Comparison of ENCODE assay signal across 8 cellular contexts in genomic region chr2:148021059-148021985, GRCh38. TPM values are rescaled to one million over a fixed set of nuclear protein-coding genes. Genes with fewer than 3 reads are reported as not detected.
A peak's percentile ranks its signal among the peaks of the same experiment; 100 is the strongest.
DNase-seq lines count a peak whose midpoint lies in the region; ATAC-seq, FAIRE-seq and TF ChIP-seq lines count a peak whose summit lies in the region.

TSS of gene MBD5 (plus strand) at chr2:148021091.

- H3K4me2 ChIP-seq in SK-N-SH (peak within 1 kb of the TSS; percentile 85), GM12878 (ENCODE audit: control insufficient read depth, insufficient read depth) (peak within 1 kb of the TSS; percentile 91), smooth muscle cell (peak within 1 kb of the TSS; percentile 98)

- H4K20me1 ChIP-seq in SK-N-SH (ENCODE audit: insufficient read depth), result peaks cover 14% of the 10 kb centered on the region; the same call in 1 of the 2 replicates
- no peaks in the 10 kb centered on the region for H4K20me1 ChIP-seq in GM12878 (ENCODE audit: control insufficient read depth, insufficient read depth)
- peaks cover 24% of the 10 kb centered on the region for H4K20me1 ChIP-seq in smooth muscle cell (ENCODE audit: low read depth)

- H3K79me2 ChIP-seq in SK-N-SH (ENCODE audit: insufficient read depth) (peaks cover 91% of the 10 kb centered on the region), GM12878 (ENCODE audit: control insufficient read depth, insufficient read depth, low read length) (peaks cover 94% of the 10 kb centered on the region), smooth muscle cell (ENCODE audit: low read depth) (peaks cover 87% of the 10 kb centered on the region)

- peak within 1 kb of the TSS; percentile 90 to 91 for H3K27ac ChIP-seq in SK-N-SH (ENCODE audit: low read depth in 2 of 2, low read length in 1 of 2)
- peak within 1 kb of the TSS; percentile 96 for H3K27ac ChIP-seq in GM12878 (ENCODE audit: control insufficient read depth, insufficient read depth)
- peak within 1 kb of the TSS; percentile 55 for H3K27ac ChIP-seq in iPS-18a (ENCODE audit: low read length)
- H3K27ac ChIP-seq in smooth muscle cell (ENCODE audit: low read depth), result peak within 1 kb of the TSS; percentile 85

- TF ChIP-seq CTCF in SK-N-SH (IDR thresholded peaks at IDR 0.05) (no peak), GM12878 (IDR thresholded peaks at IDR 0.05 in 2 of 3, conservative IDR thresholded peaks at IDR 0.05 in 1 of 3; ENCODE audit: control insufficient read depth in 2 of 3, extremely low read depth in 1 of 3, insufficient read depth in 1 of 3, low read depth in 3 of 3, low read length in 3 of 3) (no peak), smooth muscle cell (IDR thresholded peaks at IDR 0.05; ENCODE audit: borderline replicate concordance, insufficient read depth, poor library complexity, severe bottlenecking) (no peak)

- no peaks in the 10 kb centered on the region for H3K9me2 ChIP-seq in SK-N-SH

- no peaks in the 10 kb centered on the region for H3K9me3 ChIP-seq in SK-N-SH
- no peaks in the 10 kb centered on the region; the same call in 1 of the 3 replicates for H3K9me3 ChIP-seq in GM12878 (replicated peaks; ENCODE audit: control insufficient read depth, insufficient read depth, low read length)
- H3K9me3 ChIP-seq in iPS-18a (ENCODE audit: control insufficient read depth, low read depth, low read length), result no peaks in the 10 kb centered on the region
- H3K9me3 ChIP-seq in smooth muscle cell (replicated peaks; ENCODE audit: low read depth), result no peaks in the 10 kb centered on the region

- CTCF ChIA-PET in SK-N-SH (lab: Yijun Ruan, JAX), result interaction anchor here (1.0 to 5.2 kb wide), 7 partner anchors 13 to 488 kb away, joined by 3 to 23 read pairs (median 4); no protein-coding TSS in a partner anchor
- CTCF ChIA-PET in GM12878 (lab: Yijun Ruan, JAX), result interaction anchor here (0.6 to 2.9 kb wide), 9 partner anchors 8 to 89 kb away, joined by 3 to 15 read pairs (median 6); no protein-coding TSS in a partner anchor

- peak; percentile 38 for FAIRE-seq in GM12878 (lab: Jason Lieb, UNC)

- H3K4me3 ChIP-seq in SK-N-SH (ENCODE audit: low read depth in 2 of 2, low read length in 1 of 2), result peak within 1 kb of the TSS; percentile 86 to 94
- H3K4me3 ChIP-seq in GM12878, result peak within 1 kb of the TSS; percentile 99
- H3K4me3 ChIP-seq in iPS-18a (ENCODE audit: low read length), result peak within 1 kb of the TSS; percentile 93
- peak within 1 kb of the TSS; percentile 80 for H3K4me3 ChIP-seq in smooth muscle cell

- no peak for TF ChIP-seq EP300 in SK-N-SH (IDR thresholded peaks at IDR 0.05; ENCODE audit: borderline replicate concordance in 1 of 2, low read depth in 1 of 2, low read length in 1 of 2)
- TF ChIP-seq EP300 in GM12878 (IDR thresholded peaks at IDR 0.05; ENCODE audit: borderline replicate concordance in 1 of 2, control insufficient read depth in 1 of 2, low read depth in 2 of 2, low read length in 2 of 2), result no peak

- BruUV-seq in GM12878 (replicated peaks; lab: Mats Ljungman, UMichigan), result no TSS peak

- peak within 1 kb of the TSS; percentile 83 for H2AFZ ChIP-seq in SK-N-SH (ENCODE audit: low read depth)
- peak within 1 kb of the TSS; percentile 83 for H2AFZ ChIP-seq in GM12878 (ENCODE audit: control insufficient read depth, low read depth, low read length)
- peak within 1 kb of the TSS; percentile 71 for H2AFZ ChIP-seq in smooth muscle cell (ENCODE audit: low read depth)

- H3K27me3 ChIP-seq in SK-N-SH (ENCODE audit: insufficient read depth), result no peaks in the 10 kb centered on the region
- H3K27me3 ChIP-seq in GM12878 (replicated peaks in 1 of 2; ENCODE audit: control insufficient read depth in 2 of 2, insufficient read depth in 2 of 2, low read length in 1 of 2), result no peaks in the 10 kb centered on the region
- H3K27me3 ChIP-seq in iPS-18a (ENCODE audit: control insufficient read depth, insufficient read depth, low read length), result no peaks in the 10 kb centered on the region
- no peaks in the 10 kb centered on the region for H3K27me3 ChIP-seq in smooth muscle cell (ENCODE audit: low read depth)

- TF ChIP-seq RAD21 in SK-N-SH (IDR thresholded peaks at IDR 0.05; ENCODE audit: low read length), result no peak
- no peak for TF ChIP-seq RAD21 in GM12878 (IDR thresholded peaks at IDR 0.05; ENCODE audit: insufficient read depth, low read depth, low read length)

- H3K4me1 ChIP-seq in SK-N-SH (ENCODE audit: control insufficient read depth in 1 of 2, insufficient read depth in 2 of 2, low read depth in 1 of 2, low read length in 1 of 2) (peaks cover 6 to 14% of the 10 kb centered on the region in 2 experiments; a peak in 2 of 4 replicates), GM12878 (ENCODE audit: control insufficient read depth, insufficient read depth, low read length) (no peaks in the 10 kb centered on the region), iPS-18a (ENCODE audit: control insufficient read depth, low read depth, low read length) (peaks cover 6% of the 10 kb centered on the region), smooth muscle cell (ENCODE audit: low read depth) (peaks cover 26% of the 10 kb centered on the region)

- WGBS in SK-N-SH (ENCODE audit: low lambda C conversion rate), result 0% methylated on average over 11 of the region's 11 CpGs
- 3% methylated on average over 5 of the region's 11 CpGs for WGBS in GM12878 (ENCODE audit: insufficient coverage, insufficient replicate concordance, low lambda C conversion rate, missing lambda C conversion rate)
- 0% methylated on average over 7 of the region's 11 CpGs for WGBS in smooth muscle cell (ENCODE audit: low lambda C conversion rate)

- peak; percentile 75; the same call in 1 of the 2 replicates for TF ChIP-seq POLR2A in GM12878 (IDR thresholded peaks at IDR 0.05; ENCODE audit: low read depth, low read length)

- peak; percentile 32 for ATAC-seq in GM19438 (IDR thresholded peaks at IDR 0.05; ENCODE audit: low read depth, unreplicated experiment)
- ATAC-seq in HG03565 (IDR thresholded peaks at IDR 0.05; ENCODE audit: unreplicated experiment), result peak; percentile 18
- peak; percentile 60 for ATAC-seq in GM12878

- in situ Hi-C loops in GM12878 (cut with MboI), result no loop called here

- SMC1A ChIA-PET in GM12878 (lab: Charles Lee; ENCODE audit: uncharacterized antibody, unreplicated experiment), result interaction anchor here (0.7 to 17.7 kb wide), 21 partner anchors 8 to 488 kb away, joined by 3 to 177 read pairs (median 6); no protein-coding TSS in a partner anchor

- peaks cover 0 to 4% of the 10 kb centered on the region in 2 experiments for H3K36me3 ChIP-seq in SK-N-SH (replicated peaks in 1 of 2; ENCODE audit: control insufficient read depth in 1 of 2, insufficient read depth in 2 of 2, low read length in 1 of 2)
- H3K36me3 ChIP-seq in GM12878 (ENCODE audit: control insufficient read depth in 2 of 2, insufficient read depth in 2 of 2, low read length in 1 of 2), result peaks cover 0 to 4% of the 10 kb centered on the region in 2 experiments; a peak in 2 of 4 replicates
- no peaks in the 10 kb centered on the region for H3K36me3 ChIP-seq in iPS-18a (ENCODE audit: control insufficient read depth, low read depth, low read length)
- peaks cover 4% of the 10 kb centered on the region for H3K36me3 ChIP-seq in smooth muscle cell (ENCODE audit: low read depth)

- RAD21 ChIA-PET in GM12878 (lab: Charles Lee; ENCODE audit: unreplicated experiment), result interaction anchor here (0.6 to 7.9 kb wide), 23 partner anchors 8 to 1202 kb away, joined by 3 to 90 read pairs (median 4); no protein-coding TSS in a partner anchor

- H3F3A ChIP-seq in SK-N-SH (replicated peaks; ENCODE audit: insufficient read depth) (peaks cover 11% of the 10 kb centered on the region), smooth muscle cell (ENCODE audit: low read depth) (no peaks in the 10 kb centered on the region)

- intact Hi-C loops in GM12878 (cut with micrococcal nuclease; ENCODE audit: unreplicated experiment), result loop anchor here (2.0 to 10.0 kb wide), 3 partner anchors 27 to 623 kb away; partner anchors contain the start of gene EPC2

- DNase-seq in DMS 273 (lab: John Stamatoyannopoulos, UW; ENCODE audit: unreplicated experiment), result peak; percentile 83
- DNase-seq in SK-N-SH, result peak; percentile 26
- DNase-seq in GM12878 (ENCODE audit: low read depth, low spot score), result peak; percentile 45
- no peak for DNase-seq in smooth muscle cell (lab: John Stamatoyannopoulos, UW; ENCODE audit: unreplicated experiment)
- no peak for DNase-seq in SKM-1 treated with dmso at 0.1 percent for 144 hours (lab: John Stamatoyannopoulos, UW; ENCODE audit: unreplicated experiment)

- POLR2A ChIA-PET in SK-N-SH (lab: Yijun Ruan, JAX) (interaction anchor here (0.6 to 1.1 kb wide), 5 partner anchors 9 to 948 kb away, joined by 3 to 4 read pairs (median 3); no protein-coding TSS in a partner anchor), GM12878 (lab: Charles Lee) (interaction anchor here (0.6 to 4.9 kb wide), 17 partner anchors 10 to 624 kb away, joined by 3 to 57 read pairs (median 7); no protein-coding TSS in a partner anchor)

- H3K9ac ChIP-seq in SK-N-SH (peak within 1 kb of the TSS; percentile 86), GM12878 (ENCODE audit: control insufficient read depth, insufficient read depth, low read length) (peak within 1 kb of the TSS; percentile 92), iPS-18a (ENCODE audit: low read length) (peak within 1 kb of the TSS; percentile 76), smooth muscle cell (ENCODE audit: low read depth) (peak within 1 kb of the TSS; percentile 87)

TF ChIP-seq in SK-N-SH, 30 proteins besides CTCF, POLR2A, EP300 and RAD21 (continues in another document):
- TF ChIP-seq RXRA (IDR thresholded peaks at IDR 0.05; ENCODE audit: borderline replicate concordance, low read depth), result no peak

RNA-seq across cellular contexts. Expression of gene MBD5, which starts in this region (rescaled TPM):
- polyA plus RNA-seq in SK-N-SH (2012; rRNA removed) (7.4 and 11.7 TPM in 2 replicates), GM12878 (2011; rRNA removed) (58.0 and 71.0 TPM in 2 replicates), GM12878 (2014; fragmentation: Illumina TruSeq; extraction: Trizol) (19.1 and 26.5 TPM in 2 replicates), GM12878 (2014; fragmentation: Nextera tagmentation; extraction: Ambion mirVana) (1 to 10 TPM; 7.4 to 9.2 TPM), GM12878 (2014; rRNA removed) (15.8 and 17.7 TPM in 2 replicates), GM12878 (2016; fragmentation: Nextera tagmentation; extraction: Ambion mirVana) (10 to 100 TPM; 19.3 to 23.6 TPM), smooth muscle cell (25.7 and 35.5 TPM in 2 replicates)
- polyA plus RNA-seq in SK-N-SH (2012; cell fraction: cytosol; rRNA removed), result 8.7 and 9.5 TPM in 2 replicates
- polyA plus RNA-seq in SK-N-SH (2012; cell fraction: nucleus; rRNA removed), result 6.7 and 12.4 TPM in 2 replicates
- 608 and 633 TPM in 2 replicates for total RNA-seq in GM12878 (2013; cell fraction: nucleolus; rRNA removed)
- total RNA-seq in GM12878 (2014; rRNA removed) (23.0 and 24.8 TPM in 2 replicates), GM12878 (2014; rRNA removed; fragmentation: Illumina TruSeq; extraction: Trizol) (27.4 and 34.2 TPM in 2 replicates), GM12878 (2021) (35.5 and 38.0 TPM in 2 replicates), smooth muscle cell (31.2 and 89.4 TPM in 2 replicates)
- polyA plus RNA-seq in GM12878 (2011; ENCODE audit: low read depth), result 19.0 TPM
- 23.0 and 24.2 TPM in 2 replicates for polyA plus RNA-seq in GM12878 (2011; cell fraction: cytosol; rRNA removed)
- polyA plus RNA-seq in GM12878 (2011; cell fraction: nucleus; rRNA removed), result 63.2 and 80.7 TPM in 2 replicates
- 17.0 and 22.3 TPM in 2 replicates for polyA plus RNA-seq in GM12878 (2012)
- polyA minus RNA-seq in GM12878 (2011; rRNA and poly(A)+ RNA removed), result 170 and 171 TPM in 2 replicates
- 11.1 and 24.5 TPM in 2 replicates for polyA minus RNA-seq in GM12878 (2011; cell fraction: cytosol; rRNA and poly(A)+ RNA removed)
- 432 and 827 TPM in 2 replicates for polyA minus RNA-seq in GM12878 (2011; cell fraction: nucleus; rRNA and poly(A)+ RNA removed)

Comparison
In these comparisons a context has a peak if more than half of its experiments do, and no peak if none do; other contexts are left out.
1. DNase-seq: peak in DMS 273 (single experiment), SK-N-SH (single experiment) and GM12878 (single experiment); none in smooth muscle cell (single experiment) and SKM-1 treated with dmso at 0.1 percent for 144 hours (single experiment).
2. Peak in every context shown above with its lines, with median percentiles within 50 percentile points of each other: ATAC-seq, H2AFZ ChIP-seq, H3K27ac ChIP-seq, H3K4me2 ChIP-seq, H3K4me3 ChIP-seq and H3K9ac ChIP-seq.